In the genomic region with DNA sequence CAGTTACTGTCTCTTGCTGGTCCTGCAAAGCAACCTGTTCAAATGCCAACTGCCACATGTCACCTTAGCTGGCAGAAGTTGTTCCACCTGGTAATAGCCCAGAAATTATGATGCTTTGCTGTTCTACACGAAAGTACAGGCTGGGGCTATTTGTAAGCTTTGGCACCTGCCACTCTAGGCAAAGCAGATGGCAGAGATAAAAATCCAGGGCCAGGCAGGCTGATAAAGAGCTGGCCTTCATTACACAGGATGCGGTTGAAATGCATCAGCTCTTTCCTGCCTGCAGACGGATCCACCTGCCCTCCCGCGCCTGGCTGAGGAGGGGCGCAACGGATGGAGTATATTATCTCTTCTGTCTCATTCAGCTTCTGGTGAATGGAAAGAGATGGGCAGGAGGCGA, we compare ENCODE assay signal across 8 cellular contexts. TPM values are rescaled to one million over a fixed set of nuclear protein-coding genes. Genes with fewer than 3 reads are reported as not detected.
DNase-seq lines count a peak whose midpoint lies in the region; ATAC-seq lines count a peak whose summit lies in the region.

No MANE protein-coding gene starts in this region.

- peaks cover 8% of the 10 kb centered on the region for H3K36me3 Mint-ChIP-seq in activated naive CD4-positive, alpha-beta T cell treated with anti-CD3 and anti-CD28 coated beads for 36 hours (ENCODE audit: low read depth)

- ATAC-seq in HG02678 (IDR thresholded peaks at IDR 0.05; ENCODE audit: unreplicated experiment) (no peak), HG03280 (IDR thresholded peaks at IDR 0.05; ENCODE audit: unreplicated experiment) (no peak), GM18517 (IDR thresholded peaks at IDR 0.05; ENCODE audit: unreplicated experiment) (no peak), Right ventricle myocardium inferior (no peak)

- CTCF ChIA-PET in activated naive CD4-positive, alpha-beta T cell treated with anti-CD3 and anti-CD28 coated beads for 36 hours (lab: Charles Lee): interaction anchor here (0.6 to 3.3 kb wide), 14 partner anchors 9 to 202 kb away, joined by 3 to 18 read pairs (median 3); no protein-coding TSS in a partner anchor

- intact Hi-C loops in activated naive CD4-positive, alpha-beta T cell treated with anti-CD3 and anti-CD28 coated beads for 36 hours (cut with micrococcal nuclease): loop anchor here (1.0 kb wide), 1 partner anchor 194 kb away; no protein-coding TSS in a partner anchor
- intact Hi-C loops in Right ventricle myocardium inferior (cut with DNase I): no loop called here

- DNase-seq in T-helper 1 cell (peak; percentile 15 to 87 (median 43)), Right ventricle myocardium inferior (ENCODE audit: missing footprints) (no peak)
- DNase-seq in activated naive CD4-positive, alpha-beta T cell treated with anti-CD3 and anti-CD28 coated beads for 36 hours: peak; percentile 84
- peak in 2 of 3 experiments; percentile 17 to 24 for DNase-seq in stimulated activated CD4-positive, alpha-beta T cell treated with anti-CD3 and anti-CD28 coated beads, TNF-alpha, amount 100 ng/mL, for 4 hours (ENCODE audit: low read depth in 3 of 3)

- peak overlapping the region; percentile 76 for H3K27ac Mint-ChIP-seq in activated naive CD4-positive, alpha-beta T cell treated with anti-CD3 and anti-CD28 coated beads for 36 hours

- no peaks in the 10 kb centered on the region for H3K9me3 ChIP-seq in KOPT-K1 (ENCODE audit: insufficient read depth, low read length, poor library complexity, severe bottlenecking)

- no peaks in the 10 kb centered on the region for H3K27me3 Mint-ChIP-seq in activated naive CD4-positive, alpha-beta T cell treated with anti-CD3 and anti-CD28 coated beads for 36 hours (ENCODE audit: low read depth)

- peaks cover 80% of the 10 kb centered on the region for H3K4me1 Mint-ChIP-seq in activated naive CD4-positive, alpha-beta T cell treated with anti-CD3 and anti-CD28 coated beads for 36 hours (ENCODE audit: low read depth)

- no peaks in the 10 kb centered on the region for H3K36me3 ChIP-seq in KOPT-K1 (ENCODE audit: insufficient read depth, low read length)

- H3K27ac ChIP-seq in KOPT-K1 (ENCODE audit: low read depth, low read length, poor library complexity, severe bottlenecking): peak overlapping the region; percentile 74

- H3K4me3 Mint-ChIP-seq in activated naive CD4-positive, alpha-beta T cell treated with anti-CD3 and anti-CD28 coated beads for 36 hours: no peak overlapping the region

- H3K9me3 Mint-ChIP-seq in activated naive CD4-positive, alpha-beta T cell treated with anti-CD3 and anti-CD28 coated beads for 36 hours: peaks cover 10% of the 10 kb centered on the region

RNA-seq across cellular contexts. Expression of gene KDM8, which starts 29.3 kb away (rescaled TPM):
- 10 to 100 TPM; 11.3 to 13.9 TPM for total RNA-seq in activated naive CD4-positive, alpha-beta T cell treated with anti-CD3 and anti-CD28 coated beads for 36 hours
- 3.5 TPM for total RNA-seq in Right ventricle myocardium inferior
